9 cellular contexts compared by ENCODE assay signal in genomic region chr4:87017580-87018061, GRCh38.
DNase-seq lines count a peak whose midpoint lies in the region; ATAC-seq, FAIRE-seq and TF ChIP-seq lines count a peak whose summit lies in the region.
"Had no signal": no experiment of that assay in that cellular context is flagged by ENCODE, and none has a peak within 500 bp of the region (broad histone marks: within the 10 kb centered on the region; RNA-seq: fewer than 3 reads in every experiment).

No MANE protein-coding gene starts in this region.

- H3K4me3 Mint-ChIP-seq in astrocyte (ENCODE audit: unreplicated experiment) (no peak overlapping the region), naive B cell (peak overlapping the region in 3 of 8 donors; percentile 12 to 76 (median 41))

- H3K9me3 ChIP-seq in astrocyte (ENCODE audit: insufficient read depth, low read depth, low read length): no peaks in the 10 kb centered on the region

- no peak for TF ChIP-seq CTCF in astrocyte (IDR thresholded peaks at IDR 0.05; ENCODE audit: insufficient read depth, low read depth, low read length)

- DNase-seq in AG20443 (ENCODE audit: low spot score): peak; percentile 49
- peak in 71 of 76 experiments; percentile 3 to 89 (median 60) for DNase-seq in HUDEP-2 (lab: John Stamatoyannopoulos, UW; ENCODE audit: unreplicated experiment in 76 of 76)
- peak; percentile 83 for DNase-seq in astrocyte (ENCODE audit: low read depth)
- DNase-seq in naive B cell: no peak
- no peak for DNase-seq in kidney tubule cell (ENCODE audit: low spot score)
- no peak for DNase-seq in anterior cingulate cortex (lab: John Stamatoyannopoulos, UW)
- no peak for DNase-seq in 8988T

- H3K9me3 Mint-ChIP-seq in astrocyte (ENCODE audit: unreplicated experiment) (no peaks in the 10 kb centered on the region), naive B cell (no peaks in the 10 kb centered on the region)

- H3K27me3 Mint-ChIP-seq in astrocyte (ENCODE audit: low read depth, unreplicated experiment): no peaks in the 10 kb centered on the region
- no peaks in the 10 kb centered on the region for H3K27me3 Mint-ChIP-seq in naive B cell

- no peak overlapping the region for H3K9ac ChIP-seq in astrocyte (ENCODE audit: low read length)

- H3K36me3 Mint-ChIP-seq in astrocyte (ENCODE audit: low read depth, unreplicated experiment): peaks cover 2% of the 10 kb centered on the region
- H3K36me3 Mint-ChIP-seq in naive B cell: no peaks in the 10 kb centered on the region

- H3K4me3 ChIP-seq in astrocyte (ENCODE audit: insufficient read depth, low read depth, low read length): no peak overlapping the region

- peak; percentile 29 for FAIRE-seq in astrocyte (lab: Jason Lieb, UNC)
- FAIRE-seq: keratinocyte had no signal

- H3K4me1 ChIP-seq in astrocyte (ENCODE audit: insufficient read depth, low read length): peaks cover 6% of the 10 kb centered on the region

- H3K4me1 Mint-ChIP-seq in astrocyte (ENCODE audit: low read depth, unreplicated experiment): peaks cover 62% of the 10 kb centered on the region
- H3K4me1 Mint-ChIP-seq in naive B cell: peaks cover 54 to 89% (median 79%) of the 10 kb centered on the region in 3 donors

- no peaks in the 10 kb centered on the region for H3K27me3 ChIP-seq in astrocyte (ENCODE audit: insufficient read depth, low read length)

- no peak overlapping the region for H2AFZ ChIP-seq in astrocyte (ENCODE audit: low read depth, low read length)

- peak overlapping the region; percentile 2 for H3K27ac ChIP-seq in astrocyte (ENCODE audit: low read depth, low read length)

- peak overlapping the region; percentile 41 for H3K4me2 ChIP-seq in astrocyte (ENCODE audit: low read length)

- H3K36me3 ChIP-seq in astrocyte (ENCODE audit: insufficient read depth, low read length): no peaks in the 10 kb centered on the region

- ATAC-seq in naive B cell (ENCODE audit: low read depth in 2 of 2): no peak
- ATAC-seq in GM19455 (IDR thresholded peaks at IDR 0.05; ENCODE audit: unreplicated experiment): no peak

- H3K27ac Mint-ChIP-seq in astrocyte (ENCODE audit: unreplicated experiment) (peak overlapping the region; percentile 79), naive B cell (peak overlapping the region in 4 of 6 donors; percentile 53 to 91 (median 70))

- peaks cover 19% of the 10 kb centered on the region for H4K20me1 ChIP-seq in astrocyte (ENCODE audit: insufficient read depth, low read length)

- peaks cover 86% of the 10 kb centered on the region for H3K79me2 ChIP-seq in astrocyte (ENCODE audit: insufficient read depth, low read length)

Comparison
In these comparisons a context has a peak if more than half of its experiments do, and no peak if none do; other contexts are left out.
1. DNase-seq: peak in AG20443 (single experiment), HUDEP-2 (71 of 76) and astrocyte (single experiment); none in naive B cell (single experiment), kidney tubule cell (single experiment), anterior cingulate cortex (0 of 58) and 8988T (single experiment).